Comparison of ENCODE assay signal across 1 cellular context in genomic region chr2:236847023-236847422, GRCh38.
TF ChIP-seq lines count a peak whose summit lies in the region.

No MANE protein-coding gene starts in this region.

TF ChIP-seq in H1, 55 proteins besides CTCF, POLR2A, EP300 and RAD21 (continued from another document):
- no peak for TF ChIP-seq POLR2AphosphoS5 (IDR thresholded peaks at IDR 0.05; ENCODE audit: low read depth, low read length)
- TF ChIP-seq MAFK (IDR thresholded peaks at IDR 0.05; ENCODE audit: low read depth, low read length): no peak
- no peak for TF ChIP-seq KDM1A (IDR thresholded peaks at IDR 0.05; ENCODE audit: borderline replicate concordance, low read length)
- TF ChIP-seq CTBP2 (IDR thresholded peaks at IDR 0.05; ENCODE audit: borderline replicate concordance, insufficient read depth, insufficient read length, low read length): no peak
- TF ChIP-seq SP1 (IDR thresholded peaks at IDR 0.05; ENCODE audit: low read depth, low read length): no peak
- TF ChIP-seq FOSL1 (IDR thresholded peaks at IDR 0.05; ENCODE audit: insufficient read depth, low read depth, low read length): no peak
- no peak for TF ChIP-seq KDM4A (IDR thresholded peaks at IDR 0.05; ENCODE audit: low read depth, low read length, severe bottlenecking)
- TF ChIP-seq SUZ12 (IDR thresholded peaks at IDR 0.05; ENCODE audit: low read length): no peak
- no peak for TF ChIP-seq HDAC2 (IDR thresholded peaks at IDR 0.05; ENCODE audit: borderline replicate concordance in 1 of 2, low read depth in 2 of 2, low read length in 2 of 2)
- no peak for TF ChIP-seq CBX5 (IDR thresholded peaks at IDR 0.05; ENCODE audit: low read depth, low read length)
- TF ChIP-seq YY1 (IDR thresholded peaks at IDR 0.05; ENCODE audit: low read depth, low read length): no peak
- no peak for TF ChIP-seq HDAC6 (IDR thresholded peaks at IDR 0.05; ENCODE audit: low read depth, low read length)
TF ChIP-seq in H1: peak in this region for 0.
